In genomic region chrX:92230628-92231027, GRCh38 we compare ENCODE assay signal across 20 cellular contexts.
"Had no signal": no experiment of that assay in that cellular context is flagged by ENCODE, and none has a peak within 500 bp of the region (broad histone marks: within the 10 kb centered on the region; RNA-seq: fewer than 3 reads in every experiment).

No MANE protein-coding gene starts in this region.

- H3K27me3 Mint-ChIP-seq: activated CD4-positive, alpha-beta T cell treated with anti-CD3 and anti-CD28 coated beads for 36 hours; activated CD8-positive, alpha-beta memory T cell treated with anti-CD3 and anti-CD28 coated beads, Interleukin-2, amount 10 ng/mL, durations not matched to agents 7 days and 5 days; central memory CD8-positive, alpha-beta T cell; naive thymus-derived CD4-positive, alpha-beta T cell had no signal

- H3K4me3 Mint-ChIP-seq: activated CD4-positive, alpha-beta T cell treated with anti-CD3 and anti-CD28 coated beads for 36 hours; activated CD8-positive, alpha-beta memory T cell treated with anti-CD3 and anti-CD28 coated beads, Interleukin-2, amount 10 ng/mL, durations not matched to agents 7 days and 5 days; activated CD8-positive, alpha-beta T cell treated with anti-CD3 and anti-CD28 coated beads, Interleukin-2, amount 10 ng/mL, durations not matched to agents 7 days and 5 days; activated T-cell treated with anti-CD3 and anti-CD28 coated beads, Interleukin-2, amount 50 U/mL, for 72 hours; central memory CD8-positive, alpha-beta T cell; naive thymus-derived CD4-positive, alpha-beta T cell; T-helper 2 cell treated with Interferon-gamma antibody and Interleukin-4, amounts not matched to agents 5 μg/mL and 100 μg/mL, for 36 hours had no signal

- H3K27ac ChIP-seq: colonic mucosa, pancreas, prostate gland, suprapubic skin, tibial artery had no signal

- ATAC-seq: activated CD4-positive, alpha-beta T cell treated with anti-CD3 and anti-CD28 coated beads for 36 hours; activated CD8-positive, alpha-beta memory T cell treated with anti-CD3 and anti-CD28 coated beads, Interleukin-2, amount 10 ng/mL, durations not matched to agents 7 days and 5 days; activated CD8-positive, alpha-beta T cell treated with anti-CD3 and anti-CD28 coated beads, Interleukin-2, amount 10 ng/mL, durations not matched to agents 7 days and 5 days; activated naive CD4-positive, alpha-beta T cell treated with anti-CD3 and anti-CD28 coated beads, Interleukin-2, amount 50 U/mL, for 72 hours; activated T-cell treated with anti-CD3 and anti-CD28 coated beads, Interleukin-2, amount 50 U/mL, for 72 hours; naive thymus-derived CD4-positive, alpha-beta T cell; pancreas had no signal

- H3K27me3 ChIP-seq: colonic mucosa, suprapubic skin, tibial artery had no signal

- H3K4me1 Mint-ChIP-seq: activated CD4-positive, alpha-beta T cell treated with anti-CD3 and anti-CD28 coated beads for 36 hours; activated CD8-positive, alpha-beta memory T cell treated with anti-CD3 and anti-CD28 coated beads, Interleukin-2, amount 10 ng/mL, durations not matched to agents 7 days and 5 days; central memory CD8-positive, alpha-beta T cell; naive thymus-derived CD4-positive, alpha-beta T cell had no signal

- H3K9me3 ChIP-seq: colonic mucosa, pancreas, prostate gland, suprapubic skin, tibial artery had no signal

- DNase-seq: activated CD4-positive, alpha-beta T cell treated with anti-CD3 and anti-CD28 coated beads for 36 hours; activated CD4-positive, CD25-positive, alpha-beta regulatory T cell; activated CD8-positive, alpha-beta memory T cell treated with anti-CD3 and anti-CD28 coated beads, Interleukin-2, amount 10 ng/mL, durations not matched to agents 7 days and 5 days; activated CD8-positive, alpha-beta T cell treated with anti-CD3 and anti-CD28 coated beads, Interleukin-2, amount 10 ng/mL, durations not matched to agents 7 days and 5 days; activated naive CD4-positive, alpha-beta T cell; activated T-cell treated with anti-CD3 and anti-CD28 coated beads for 4 hours; activated T-cell treated with anti-CD3 and anti-CD28 coated beads, Interleukin-2, amount 50 U/mL, for 72 hours; colonic mucosa; effector memory CD4-positive, alpha-beta T cell; midbrain; naive thymus-derived CD4-positive, alpha-beta T cell; pancreas; retina; stimulated activated naive CD4-positive, alpha-beta T cell; tibial artery had no signal

- H3K4me1 ChIP-seq: colonic mucosa, pancreas, prostate gland, suprapubic skin, tibial artery had no signal

- H3K27ac Mint-ChIP-seq: activated CD4-positive, alpha-beta T cell treated with anti-CD3 and anti-CD28 coated beads for 36 hours; activated CD8-positive, alpha-beta memory T cell treated with anti-CD3 and anti-CD28 coated beads, Interleukin-2, amount 10 ng/mL, durations not matched to agents 7 days and 5 days; activated CD8-positive, alpha-beta T cell treated with anti-CD3 and anti-CD28 coated beads, Interleukin-2, amount 10 ng/mL, durations not matched to agents 7 days and 5 days; activated naive CD4-positive, alpha-beta T cell treated with anti-CD3 and anti-CD28 coated beads, Interleukin-2, amount 50 U/mL, for 72 hours; activated T-cell treated with anti-CD3 and anti-CD28 coated beads, Interleukin-2, amount 50 U/mL, for 72 hours; naive thymus-derived CD4-positive, alpha-beta T cell; T-helper 2 cell treated with Interferon-gamma antibody and Interleukin-4, amounts not matched to agents 5 μg/mL and 100 μg/mL, for 36 hours had no signal

- H3K36me3 ChIP-seq: colonic mucosa, pancreas, prostate gland, suprapubic skin, tibial artery had no signal

- H3K4me3 ChIP-seq: colonic mucosa, pancreas, prostate gland, suprapubic skin, tibial artery had no signal

- H3K9me3 Mint-ChIP-seq: activated naive CD4-positive, alpha-beta T cell treated with anti-CD3 and anti-CD28 coated beads, Interleukin-2, amount 50 U/mL, for 72 hours; central memory CD8-positive, alpha-beta T cell had no signal

- H3K36me3 Mint-ChIP-seq: activated CD8-positive, alpha-beta memory T cell treated with anti-CD3 and anti-CD28 coated beads, Interleukin-2, amount 10 ng/mL, durations not matched to agents 7 days and 5 days; activated naive CD4-positive, alpha-beta T cell treated with anti-CD3 and anti-CD28 coated beads, Interleukin-2, amount 50 U/mL, for 72 hours; naive thymus-derived CD4-positive, alpha-beta T cell had no signal
